In the genomic region with DNA sequence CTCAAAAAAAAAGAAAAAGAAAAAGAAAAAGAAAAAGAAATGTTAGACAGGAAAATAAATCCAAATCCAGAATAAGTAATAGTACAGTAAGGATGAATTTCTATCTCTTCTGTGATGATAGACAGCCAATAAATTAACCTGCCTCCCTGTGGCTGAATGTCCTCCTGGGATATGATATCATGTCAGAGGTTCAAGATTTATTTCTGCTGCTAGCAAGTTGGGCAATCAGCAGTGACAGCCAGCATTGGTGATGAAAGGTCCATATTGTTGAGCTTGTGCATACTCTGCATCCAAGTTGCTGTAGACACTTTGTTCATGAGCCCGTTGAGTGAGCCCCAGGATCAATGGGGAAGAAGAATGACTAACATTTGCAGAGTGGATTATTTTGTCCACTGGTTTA, we compare ENCODE assay signal across 1 cellular context.
TF ChIP-seq lines count a peak whose summit lies in the region.

No MANE protein-coding gene starts in this region.

TF ChIP-seq in K562, 482 proteins besides CTCF, POLR2A, EP300 and RAD21 (continued from another document):
- TF ChIP-seq, protein P1, sequence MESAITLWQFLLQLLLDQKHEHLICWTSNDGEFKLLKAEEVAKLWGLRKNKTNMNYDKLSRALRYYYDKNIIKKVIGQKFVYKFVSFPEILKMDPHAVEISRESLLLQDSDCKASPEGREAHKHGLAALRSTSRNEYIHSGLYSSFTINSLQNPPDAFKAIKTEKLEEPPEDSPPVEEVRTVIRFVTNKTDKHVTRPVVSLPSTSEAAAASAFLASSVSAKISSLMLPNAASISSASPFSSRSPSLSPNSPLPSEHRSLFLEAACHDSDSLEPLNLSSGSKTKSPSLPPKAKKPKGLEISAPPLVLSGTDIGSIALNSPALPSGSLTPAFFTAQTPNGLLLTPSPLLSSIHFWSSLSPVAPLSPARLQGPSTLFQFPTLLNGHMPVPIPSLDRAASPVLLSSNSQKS (CRISPR knock-in tag; IDR thresholded peaks at IDR 0.05): no peak
- 0 out of 2 replicates have a peak, but pooled peaks have one; percentile 7 for TF ChIP-seq ARID1B (IDR thresholded peaks at IDR 0.05)
- no peak for TF ChIP-seq ZNF778 (CRISPR knock-in tag; IDR thresholded peaks at IDR 0.05)
- no peak for TF ChIP-seq PHF20 (IDR thresholded peaks at IDR 0.05; ENCODE audit: partially characterized antibody)
- TF ChIP-seq MAFG (tag; conservative IDR thresholded peaks at IDR 0.05): no peak
